In genomic region chr20:9359561-9360308, GRCh38 we compare ENCODE assay signal across 8 cellular contexts.
A peak's percentile ranks its signal among the peaks of the same experiment; 100 is the strongest.
DNase-seq lines count a peak whose midpoint lies in the region; ATAC-seq, FAIRE-seq and TF ChIP-seq lines count a peak whose summit lies in the region.

No MANE protein-coding gene starts in this region.

- in situ Hi-C loops in HepG2 (cut with HindIII; ENCODE audit: extremely low pct_ligation_motif_present, low pct_unique_long_range_greater_than_20kb) = loop anchor here (5.0 to 10.0 kb wide), 3 partner anchors 505 to 602 kb away; no protein-coding TSS in a partner anchor

- no peaks in the 10 kb centered on the region for H4K20me1 ChIP-seq in HepG2 (ENCODE audit: insufficient read depth, low read length)

- no peak overlapping the region for H2AFZ ChIP-seq in HepG2 (ENCODE audit: low read length)

- H3K4me1 ChIP-seq in HepG2 (ENCODE audit: insufficient read depth, low read length) (peaks cover 11% of the 10 kb centered on the region), uterus (peaks cover 0 to 4% of the 10 kb centered on the region in 2 donors)

- H3K36me3 ChIP-seq in HepG2 (replicated peaks in 1 of 2; ENCODE audit: control insufficient read depth in 1 of 2, insufficient read depth in 2 of 2, low read length in 2 of 2) = no peaks in the 10 kb centered on the region
- no peaks in the 10 kb centered on the region for H3K36me3 ChIP-seq in uterus

- peak overlapping the region; percentile 56 for H3K4me2 ChIP-seq in HepG2 (ENCODE audit: low read depth, low read length)

- no TSS peak for BruUV-seq in HepG2 (replicated peaks; lab: Mats Ljungman, UMichigan)

- H3K4me3 ChIP-seq in cardiac fibroblast (replicated peaks in 1 of 2; ENCODE audit: low read depth in 2 of 2, low read length in 2 of 2) (no peak overlapping the region), HepG2 (replicated peaks in 1 of 3; ENCODE audit: insufficient read depth in 1 of 3, low read depth in 2 of 3, low read length in 3 of 3) (peak overlapping the region in 1 of 3 experiments; percentile 31; a peak in 2 of 6 replicates), uterus (no peak overlapping the region)

- POLR2A ChIA-PET in HepG2 (lab: Yijun Ruan, JAX) = no interaction called here

- H3K79me2 ChIP-seq in HepG2 (ENCODE audit: insufficient read depth, low read length) = no peaks in the 10 kb centered on the region

- no peak overlapping the region for H3K9ac ChIP-seq in HepG2 (ENCODE audit: insufficient read depth, low read depth, low read length)

- H3K27ac ChIP-seq in HepG2 (ENCODE audit: extremely low read length, insufficient read depth, low read length) (no peak overlapping the region), uterus (peak overlapping the region; percentile 14 to 68)

- TF ChIP-seq RAD21 in HepG2 (CRISPR knock-in tag; IDR thresholded peaks at IDR 0.05) = peak; percentile 80; the same call in 1 of the 2 replicates

- WGBS in HepG2 (ENCODE audit: low lambda C conversion rate) = 13% methylated on average over 14 of the region's 14 CpGs

- TF ChIP-seq POLR2A in HepG2 (IDR thresholded peaks at IDR 0.05; ENCODE audit: insufficient read depth in 1 of 2, low read depth in 2 of 2, low read length in 2 of 2) (no peak), uterus (IDR thresholded peaks at IDR 0.05) (no peak)

- FAIRE-seq in HepG2 (lab: Jason Lieb, UNC) = peak; percentile 80

- intact Hi-C loops in HepG2 (cut with micrococcal nuclease; ENCODE audit: unreplicated experiment) = loop anchor here (1.0 kb wide), 5 partner anchors 144 to 608 kb away; no protein-coding TSS in a partner anchor
- intact Hi-C loops in uterus (cut with DNase I; ENCODE audit: low total_unique reads) = no loop called here

- CTCF ChIA-PET in HepG2 (lab: Yijun Ruan, JAX; ENCODE audit: low intra/inter-chr PET ratio, low total read pairs) = interaction anchor here (1.6 to 2.2 kb wide), 5 partner anchors 144 to 608 kb away, joined by 8 to 23 read pairs (median 14); no protein-coding TSS in a partner anchor

- DNase-seq in SIG-M5 treated with dmso at 0.1 percent for 504 hours (lab: John Stamatoyannopoulos, UW; ENCODE audit: unreplicated experiment) (peak; percentile 30), SIG-M5 (lab: John Stamatoyannopoulos, UW) (no peak), NCI-H345 (lab: John Stamatoyannopoulos, UW) (peak; percentile 36), cardiac fibroblast (ENCODE audit: low read depth in 2 of 2) (peak; percentile 77 to 80), HepG2 (ENCODE audit: low spot score) (peak; percentile 67), uterus (peak; percentile 41 to 45)
- DNase-seq in activated effector memory CD4-positive, alpha-beta T cell treated with anti-CD3 and anti-CD28 coated beads, Interleukin-2, amount 50 U/mL, for 16 hours = no peak

- ATAC-seq in HepG2 (peak; percentile 97), GM21576 (IDR thresholded peaks at IDR 0.05; ENCODE audit: unreplicated experiment) (no peak)

- H3K9me3 ChIP-seq in HepG2 (ENCODE audit: low read length) (no peaks in the 10 kb centered on the region), uterus (no peaks in the 10 kb centered on the region)

- H3K27me3 ChIP-seq in HepG2 (ENCODE audit: control insufficient read depth in 1 of 2, insufficient read depth in 2 of 2, low read length in 2 of 2) (peaks cover 0 to 3% of the 10 kb centered on the region in 2 experiments; a peak in 1 of 5 replicates), uterus (no peaks in the 10 kb centered on the region)

- TF ChIP-seq EP300 in HepG2 (IDR thresholded peaks at IDR 0.05; ENCODE audit: low read depth in 2 of 2, low read length in 2 of 2) = no peak
- no peak for TF ChIP-seq EP300 in HepG2 (CRISPR knock-in tag; IDR thresholded peaks at IDR 0.05; ENCODE audit: borderline replicate concordance)

- peak; percentile 39 for TF ChIP-seq CTCF in cardiac fibroblast (IDR thresholded peaks at IDR 0.05; ENCODE audit: low read depth, low read length)
- peak; percentile 83 for TF ChIP-seq CTCF in HepG2 (CRISPR knock-in tag; IDR thresholded peaks at IDR 0.05)
- peak; percentile 36 to 72 (median 49) for TF ChIP-seq CTCF in uterus (IDR thresholded peaks at IDR 0.05)

TF ChIP-seq in HepG2, 621 proteins besides CTCF, POLR2A, EP300 and RAD21 (continues in another document):
- TF ChIP-seq MXD4 (CRISPR knock-in tag; IDR thresholded peaks at IDR 0.05) (0 out of 2 replicates have a peak, but pooled peaks have one; percentile 48), ZGPAT (CRISPR knock-in tag; IDR thresholded peaks at IDR 0.05) (0 out of 2 replicates have a peak, but pooled peaks have one; percentile 37), HOXA3 (CRISPR knock-in tag; IDR thresholded peaks at IDR 0.05) (no peak), STAG1 (CRISPR knock-in tag; IDR thresholded peaks at IDR 0.05) (peak; percentile 95), NAIF1 (CRISPR knock-in tag; IDR thresholded peaks at IDR 0.05; ENCODE audit: borderline replicate concordance) (no peak), SP1 (IDR thresholded peaks at IDR 0.05) (no peak), SP1 (CRISPR knock-in tag; IDR thresholded peaks at IDR 0.05) (0 out of 2 replicates have a peak, but pooled peaks have one; percentile 13), NR2F6 (IDR thresholded peaks at IDR 0.05) (peak; percentile 79), NR2F6 (CRISPR knock-in tag; IDR thresholded peaks at IDR 0.05) (no peak), RXRB (CRISPR knock-in tag; IDR thresholded peaks at IDR 0.05; ENCODE audit: borderline replicate concordance) (peak; percentile 6; the same call in 1 of the 2 replicates), ZC3H4 (CRISPR knock-in tag; IDR thresholded peaks at IDR 0.05; ENCODE audit: borderline replicate concordance) (no peak), HMG20A (CRISPR knock-in tag; IDR thresholded peaks at IDR 0.05; ENCODE audit: borderline replicate concordance) (0 out of 2 replicates have a peak, but pooled peaks have one; percentile 25), FOXC1 (CRISPR knock-in tag; IDR thresholded peaks at IDR 0.05; ENCODE audit: borderline replicate concordance) (0 out of 2 replicates have a peak, but pooled peaks have one; percentile 61), FOSL2 (CRISPR knock-in tag; IDR thresholded peaks at IDR 0.05) (peak; percentile 21; the same call in 1 of the 2 replicates), THAP11 (CRISPR knock-in tag; IDR thresholded peaks at IDR 0.05) (peak; percentile 18; the same call in 1 of the 2 replicates), SRY (CRISPR knock-in tag; IDR thresholded peaks at IDR 0.05) (no peak)
- TF ChIP-seq, protein P1, sequence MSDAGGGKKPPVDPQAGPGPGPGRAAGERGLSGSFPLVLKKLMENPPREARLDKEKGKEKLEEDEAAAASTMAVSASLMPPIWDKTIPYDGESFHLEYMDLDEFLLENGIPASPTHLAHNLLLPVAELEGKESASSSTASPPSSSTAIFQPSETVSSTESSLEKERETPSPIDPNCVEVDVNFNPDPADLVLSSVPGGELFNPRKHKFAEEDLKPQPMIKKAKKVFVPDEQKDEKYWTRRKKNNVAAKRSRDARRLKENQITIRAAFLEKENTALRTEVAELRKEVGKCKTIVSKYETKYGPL (CRISPR knock-in tag; IDR thresholded peaks at IDR 0.05) = no peak
- TF ChIP-seq, protein P2, sequence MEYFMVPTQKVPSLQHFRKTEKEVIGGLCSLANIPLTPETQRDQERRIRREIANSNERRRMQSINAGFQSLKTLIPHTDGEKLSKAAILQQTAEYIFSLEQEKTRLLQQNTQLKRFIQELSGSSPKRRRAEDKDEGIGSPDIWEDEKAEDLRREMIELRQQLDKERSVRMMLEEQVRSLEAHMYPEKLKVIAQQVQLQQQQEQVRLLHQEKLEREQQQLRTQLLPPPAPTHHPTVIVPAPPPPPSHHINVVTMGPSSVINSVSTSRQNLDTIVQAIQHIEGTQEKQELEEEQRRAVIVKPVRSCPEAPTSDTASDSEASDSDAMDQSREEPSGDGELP (IDR thresholded peaks at IDR 0.05; ENCODE audit: borderline replicate concordance, low read depth) = 0 out of 2 replicates have a peak, but pooled peaks have one; percentile 37
- TF ChIP-seq, protein P3, sequence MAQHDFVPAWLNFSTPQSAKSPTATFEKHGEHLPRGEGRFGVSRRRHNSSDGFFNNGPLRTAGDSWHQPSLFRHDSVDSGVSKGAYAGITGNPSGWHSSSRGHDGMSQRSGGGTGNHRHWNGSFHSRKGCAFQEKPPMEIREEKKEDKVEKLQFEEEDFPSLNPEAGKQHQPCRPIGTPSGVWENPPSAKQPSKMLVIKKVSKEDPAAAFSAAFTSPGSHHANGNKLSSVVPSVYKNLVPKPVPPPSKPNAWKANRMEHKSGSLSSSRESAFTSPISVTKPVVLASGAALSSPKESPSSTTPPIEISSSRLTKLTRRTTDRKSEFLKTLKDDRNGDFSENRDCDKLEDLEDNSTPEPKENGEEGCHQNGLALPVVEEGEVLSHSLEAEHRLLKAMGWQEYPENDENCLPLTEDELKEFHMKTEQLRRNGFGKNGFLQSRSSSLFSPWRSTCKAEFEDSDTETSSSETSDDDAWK (CRISPR knock-in tag; IDR thresholded peaks at IDR 0.05) = no peak

Comparison
In these comparisons a context has a peak if more than half of its experiments do, and no peak if none do; other contexts are left out.
1. DNase-seq: peak in SIG-M5 treated with dmso at 0.1 percent for 504 hours (single experiment), NCI-H345 (single experiment), cardiac fibroblast (2 of 2), HepG2 (single experiment) and uterus (2 of 2); none in SIG-M5 (single experiment) and activated effector memory CD4-positive, alpha-beta T cell treated with anti-CD3 and anti-CD28 coated beads, Interleukin-2, amount 50 U/mL, for 16 hours (single experiment).
2. Peak in every context shown above with its lines, with median percentiles within 50 percentile points of each other: CTCF ChIP-seq.